In the genomic region with DNA sequence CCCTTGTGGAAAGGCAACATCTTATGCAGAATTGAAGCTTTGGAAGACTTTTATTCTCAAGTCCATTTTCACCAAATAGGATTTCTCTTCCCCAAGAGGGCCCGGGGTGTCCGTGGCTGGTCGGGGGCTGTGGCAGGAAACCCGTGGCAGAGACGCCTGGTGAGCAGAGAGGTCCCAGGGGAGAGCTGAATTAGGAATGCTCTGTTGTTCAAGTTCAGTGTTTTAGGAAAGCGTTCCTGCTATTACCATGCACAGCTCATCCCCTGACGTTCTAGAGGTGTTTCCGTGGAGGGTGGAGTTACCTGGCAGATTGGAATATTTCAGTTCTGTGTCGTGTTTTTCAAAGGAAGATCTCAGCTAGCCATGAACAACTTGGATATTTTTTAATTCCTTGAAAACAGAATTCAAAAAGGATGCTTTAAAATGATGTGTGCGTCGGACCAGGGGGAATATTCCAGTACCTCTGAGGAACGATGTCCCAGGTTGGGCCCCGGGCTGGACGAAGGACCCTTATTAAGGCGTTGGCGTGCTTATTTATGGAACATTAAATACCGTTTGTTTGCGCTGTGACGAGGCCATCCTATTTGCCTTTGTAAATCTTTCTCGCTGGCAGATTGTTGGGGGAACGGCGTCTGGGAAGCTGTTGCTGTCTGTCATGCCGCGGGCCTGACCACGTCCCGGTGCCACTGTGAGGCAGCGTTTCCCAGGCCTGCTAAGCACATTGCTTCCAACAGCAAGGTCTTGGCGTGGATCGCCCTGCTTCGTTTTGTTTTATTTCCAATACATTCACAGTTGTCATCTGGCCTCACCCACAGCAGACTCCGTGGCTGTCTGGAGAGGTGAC, we compare ENCODE assay signal across 9 cellular contexts. TPM values are rescaled to one million over a fixed set of nuclear protein-coding genes. Genes with fewer than 3 reads are reported as not detected.
DNase-seq lines count a peak whose midpoint lies in the region; ATAC-seq and TF ChIP-seq lines count a peak whose summit lies in the region.
"Had no signal": no experiment of that assay in that cellular context is flagged by ENCODE, and none has a peak within 500 bp of the region (broad histone marks: within the 10 kb centered on the region; RNA-seq: fewer than 3 reads in every experiment).

No MANE protein-coding gene starts in this region.

- H2AFZ ChIP-seq in OCI-LY7 (ENCODE audit: low read length) = no peak overlapping the region

- POLR2A ChIA-PET in CD4-positive, alpha-beta memory T cell (lab: Charles Lee; ENCODE audit: partially characterized antibody) = interaction anchor here (1.4 to 17.0 kb wide), 4 partner anchors 10 to 275 kb away, joined by 4 to 173 read pairs (median 38); a partner anchor contains a TSS
- POLR2A ChIA-PET in OCI-LY7 (lab: Charles Lee) = interaction anchor here (0.9 to 1.6 kb wide), 3 partner anchors 88 to 120 kb away, joined by 3 to 4 read pairs (median 3); no protein-coding TSS in a partner anchor

- H3K27ac ChIP-seq in CD4-positive, alpha-beta memory T cell (ENCODE audit: low read depth, low read length) = peak overlapping the region; percentile 87
- peak overlapping the region; percentile 76 for H3K27ac ChIP-seq in OCI-LY7 (ENCODE audit: low read depth, low read length, poor library complexity, severe bottlenecking)
- peak overlapping the region; percentile 93 for H3K27ac ChIP-seq in effector memory CD4-positive, alpha-beta T cell (ENCODE audit: insufficient read depth, low read length, poor library complexity, severe bottlenecking)

- DNase-seq in CD4-positive, alpha-beta memory T cell = no peak
- DNase-seq in OCI-LY7 (ENCODE audit: low spot score) (no peak), neural crest cell (ENCODE audit: low read depth, low spot score) (no peak), MV-4-11 (lab: John Stamatoyannopoulos, UW) (no peak), NCI-H2029 treated with DMSO at 0.1 percent for 48 hours (lab: John Stamatoyannopoulos, UW) (no peak), midbrain (lab: John Stamatoyannopoulos, UW) (no peak)
- DNase-seq in effector memory CD4-positive, alpha-beta T cell = no peak
- DNase-seq: kidney glomerular epithelial cell had no signal

- peak overlapping the region; percentile 98 for H3K4me2 ChIP-seq in OCI-LY7 (ENCODE audit: low read length)

- intact Hi-C loops in CD4-positive, alpha-beta memory T cell (cut with micrococcal nuclease) = loop anchor here (2.0 to 10.0 kb wide), 4 partner anchors 33 to 628 kb away; a partner anchor contains a TSS
- intact Hi-C loops in OCI-LY7 (cut with micrococcal nuclease; ENCODE audit: unreplicated experiment) = loop anchor here (2.0 kb wide), 2 partner anchors 57 to 119 kb away; no protein-coding TSS in a partner anchor

- H3K9me2 ChIP-seq in OCI-LY7 (ENCODE audit: insufficient read depth, low read length) = no peaks in the 10 kb centered on the region

- TF ChIP-seq CTCF in OCI-LY7 (conservative IDR thresholded peaks at IDR 0.05; ENCODE audit: low read length) = no peak
- no peak for TF ChIP-seq CTCF in neural crest cell (conservative IDR thresholded peaks at IDR 0.05)

- peak overlapping the region in 6 of 7 donors; percentile 95 to 100 (median 98) for H3K27ac Mint-ChIP-seq in CD4-positive, alpha-beta memory T cell
- H3K27ac Mint-ChIP-seq in neural crest cell (ENCODE audit: unreplicated experiment) = no peak overlapping the region

- peaks cover 77% of the 10 kb centered on the region for H3K79me2 ChIP-seq in OCI-LY7 (ENCODE audit: insufficient read depth, low read depth, low read length)

- H3K9me3 ChIP-seq in CD4-positive, alpha-beta memory T cell (ENCODE audit: control insufficient read depth in 1 of 2, low read length in 2 of 2) = no peaks in the 10 kb centered on the region
- H3K9me3 ChIP-seq in OCI-LY7 (ENCODE audit: low read length) = no peaks in the 10 kb centered on the region
- no peaks in the 10 kb centered on the region for H3K9me3 ChIP-seq in effector memory CD4-positive, alpha-beta T cell (ENCODE audit: control insufficient read depth, low read length)

- BruUV-seq in OCI-LY7 (replicated peaks; lab: Mats Ljungman, UMichigan) = no TSS peak

- peaks cover 0 to 2% (median 0%) of the 10 kb centered on the region in 8 donors for H3K9me3 Mint-ChIP-seq in CD4-positive, alpha-beta memory T cell
- H3K9me3 Mint-ChIP-seq in neural crest cell = peaks cover 5% of the 10 kb centered on the region

- H3K4me3 ChIP-seq in CD4-positive, alpha-beta memory T cell (ENCODE audit: low read length in 2 of 2) = peak overlapping the region; percentile 6 to 56
- peak overlapping the region; percentile 73 for H3K4me3 ChIP-seq in OCI-LY7 (ENCODE audit: low read depth, low read length, poor library complexity, severe bottlenecking)
- H3K4me3 ChIP-seq in effector memory CD4-positive, alpha-beta T cell (ENCODE audit: insufficient read depth, low read depth, low read length, poor library complexity, severe bottlenecking) = peak overlapping the region; percentile 48

- peaks cover 68% of the 10 kb centered on the region for H3K4me1 ChIP-seq in CD4-positive, alpha-beta memory T cell (ENCODE audit: insufficient read depth, low read length)
- H3K4me1 ChIP-seq in OCI-LY7 (ENCODE audit: insufficient read depth, low read length, poor library complexity, severe bottlenecking) = peaks cover 56% of the 10 kb centered on the region
- peaks cover 62% of the 10 kb centered on the region for H3K4me1 ChIP-seq in effector memory CD4-positive, alpha-beta T cell (ENCODE audit: control insufficient read depth, insufficient read depth, low read length, poor library complexity, severe bottlenecking)

- no peak for ATAC-seq in GM18519 (IDR thresholded peaks at IDR 0.05; ENCODE audit: low FRiP score, unreplicated experiment)

- H3K4me3 Mint-ChIP-seq in CD4-positive, alpha-beta memory T cell = peak overlapping the region; percentile 83 to 95 (median 92)
- H3K4me3 Mint-ChIP-seq in neural crest cell = peak overlapping the region; percentile 59

- peaks cover 3 to 32% of the 10 kb centered on the region in 2 donors for H3K36me3 Mint-ChIP-seq in CD4-positive, alpha-beta memory T cell
- H3K36me3 Mint-ChIP-seq in neural crest cell (ENCODE audit: low read depth) = no peaks in the 10 kb centered on the region

- H4K20me1 ChIP-seq in OCI-LY7 (ENCODE audit: insufficient read depth, low read length) = 0 out of 2 replicates have a peak, but pooled peaks cover 4% of the 10 kb centered on the region

- H3K27me3 Mint-ChIP-seq in CD4-positive, alpha-beta memory T cell = peaks cover 0 to under 1% of the 10 kb centered on the region in 2 donors
- peaks cover 21% of the 10 kb centered on the region for H3K27me3 Mint-ChIP-seq in neural crest cell (ENCODE audit: low read depth)

- no peaks in the 10 kb centered on the region for H3K27me3 ChIP-seq in CD4-positive, alpha-beta memory T cell (ENCODE audit: insufficient read depth, low read length)
- no peaks in the 10 kb centered on the region for H3K27me3 ChIP-seq in effector memory CD4-positive, alpha-beta T cell (replicated peaks; ENCODE audit: control insufficient read depth, insufficient read depth, low read length, poor library complexity, severe bottlenecking)

- H3K36me3 ChIP-seq in CD4-positive, alpha-beta memory T cell (ENCODE audit: insufficient read depth, low read length) = no peaks in the 10 kb centered on the region
- peaks cover 24% of the 10 kb centered on the region for H3K36me3 ChIP-seq in OCI-LY7 (ENCODE audit: insufficient read depth, low read length)
- H3K36me3 ChIP-seq in effector memory CD4-positive, alpha-beta T cell (ENCODE audit: control insufficient read depth, insufficient read depth, low read length) = no peaks in the 10 kb centered on the region

- CTCF ChIA-PET in CD4-positive, alpha-beta memory T cell (lab: Charles Lee; ENCODE audit: partially characterized antibody) = interaction anchor here (1.6 to 4.2 kb wide), 4 partner anchors 11 to 120 kb away, joined by 6 to 20 read pairs (median 13); no protein-coding TSS in a partner anchor
- CTCF ChIA-PET in OCI-LY7 (lab: Charles Lee; ENCODE audit: unreplicated experiment) = no interaction called here

- peaks cover 42 to 73% (median 60%) of the 10 kb centered on the region in 4 donors for H3K4me1 Mint-ChIP-seq in CD4-positive, alpha-beta memory T cell
- peaks cover 40% of the 10 kb centered on the region for H3K4me1 Mint-ChIP-seq in neural crest cell

RNA-seq across cellular contexts. Expression of a gene that starts 8.2 kb away (rescaled TPM):
- 10 to 100 TPM; 64.3 to 69.6 TPM for total RNA-seq in CD4-positive, alpha-beta memory T cell
- polyA plus RNA-seq in CD4-positive, alpha-beta memory T cell = 10 to 100 TPM; 15.3 to 45.5 TPM
- 15.3 and 23.6 TPM in 2 replicates for total RNA-seq in OCI-LY7 (2014; rRNA removed; shearing (Covaris generic))
- total RNA-seq in OCI-LY7 (2022) (50.4 and 54.3 TPM in 2 replicates), neural crest cell (2.2 and 2.4 TPM in 2 replicates)
